ENCODE assay signal across 28 cellular contexts in genomic region chr10:1267148-1267547, GRCh38.
"Had no signal": no experiment of that assay in that cellular context is flagged by ENCODE, and none has a peak within 500 bp of the region (broad histone marks: within the 10 kb centered on the region; RNA-seq: fewer than 3 reads in every experiment).

No MANE protein-coding gene starts in this region.

- H3K9ac ChIP-seq: parathyroid adenoma had no signal

- H3K4me3 Mint-ChIP-seq: naive thymus-derived CD4-positive, alpha-beta T cell; natural killer cell; nephron; neural crest cell; stimulated activated effector memory CD8-positive, alpha-beta T cell treated with anti-CD3 and anti-CD28 coated beads, Interleukin-12 subunit alpha, Interleukin-12 subunit beta, amount 100 ng/mL, for 72 hours; stimulated activated naive B cell treated with anti-CD40 and anti-IgM and Interleukin-4, amounts not matched to agents 10 μg/mL and 1 μg/mL and 100 μg/mL, for 72 hours; stimulated activated naive CD8-positive, alpha-beta T cell treated with anti-CD3 and anti-CD28 coated beads, Interleukin-15, Interleukin-2, amounts not matched to agents 100 ng/mL and 50 ng/mL, for 24 hours had no signal

- H3K27ac Mint-ChIP-seq: natural killer cell; nephron; progenitor cell of endocrine pancreas; stimulated activated effector memory CD8-positive, alpha-beta T cell treated with anti-CD3 and anti-CD28 coated beads, Interleukin-12 subunit alpha, Interleukin-12 subunit beta, amount 100 ng/mL, for 72 hours; stimulated activated naive B cell treated with anti-CD40 and anti-IgM and Interleukin-4, amounts not matched to agents 10 μg/mL and 1 μg/mL and 100 μg/mL, for 72 hours; stimulated activated naive CD8-positive, alpha-beta T cell treated with anti-CD3 and anti-CD28 coated beads, Interleukin-15, Interleukin-2, amounts not matched to agents 100 ng/mL and 50 ng/mL, for 24 hours had no signal

- H3K36me3 ChIP-seq: ovary, right lobe of liver, sigmoid colon, stomach, thoracic aorta, thyroid gland, tibial nerve, upper lobe of left lung, uterus had no signal

- H3K36me3 Mint-ChIP-seq: naive thymus-derived CD4-positive, alpha-beta T cell; natural killer cell; stimulated activated effector memory CD8-positive, alpha-beta T cell treated with anti-CD3 and anti-CD28 coated beads, Interleukin-12 subunit alpha, Interleukin-12 subunit beta, amount 100 ng/mL, for 72 hours; stimulated activated naive B cell treated with anti-CD40 and anti-IgM and Interleukin-4, amounts not matched to agents 10 μg/mL and 1 μg/mL and 100 μg/mL, for 72 hours had no signal

- H3K27me3 ChIP-seq: ovary, right lobe of liver, sigmoid colon, thyroid gland, tibial nerve, upper lobe of left lung, uterus had no signal

- H3K4me1 ChIP-seq: parathyroid adenoma, psoas muscle, right lobe of liver, sigmoid colon, stomach, thyroid gland, tibial nerve, upper lobe of left lung, uterus had no signal

- H3K4me3 ChIP-seq: ovary, psoas muscle, right lobe of liver, sigmoid colon, stomach, thoracic aorta, thyroid gland, tibial nerve, upper lobe of left lung, uterus had no signal

- ATAC-seq: naive thymus-derived CD4-positive, alpha-beta T cell; natural killer cell; psoas muscle; right cardiac atrium; right lobe of liver; stimulated activated effector memory CD8-positive, alpha-beta T cell treated with anti-CD3 and anti-CD28 coated beads, Interleukin-12 subunit alpha, Interleukin-12 subunit beta, amount 100 ng/mL, for 72 hours; stimulated activated naive B cell treated with anti-CD40 and anti-IgM and Interleukin-4, amounts not matched to agents 10 μg/mL and 1 μg/mL and 100 μg/mL, for 72 hours had no signal

- H3K4me1 Mint-ChIP-seq: natural killer cell; stimulated activated effector memory CD8-positive, alpha-beta T cell treated with anti-CD3 and anti-CD28 coated beads, Interleukin-12 subunit alpha, Interleukin-12 subunit beta, amount 100 ng/mL, for 72 hours had no signal

- H3K9me3 ChIP-seq: ovary, psoas muscle, right lobe of liver, sigmoid colon, stomach, thoracic aorta, thyroid gland, tibial nerve, upper lobe of left lung, uterus had no signal

- DNase-seq: naive thymus-derived CD4-positive, alpha-beta T cell; natural killer cell; occipital lobe; ovary; psoas muscle; right cardiac atrium; right lobe of liver; sigmoid colon; small intestine; stimulated activated CD4-positive, alpha-beta T cell treated with anti-CD3 and anti-CD28 coated beads, Interleukin-15, amount 100 ng/mL, for 24 hours; stimulated activated CD4-positive, alpha-beta T cell treated with anti-CD3 and anti-CD28 coated beads, Interleukin-2, amount 100 ng/mL, for 24 hours; stimulated activated CD4-positive, alpha-beta T cell treated with anti-CD3 and anti-CD28 coated beads, Interleukin-2, amount 100 ng/mL, for 48 hours; stimulated activated CD4-positive, alpha-beta T cell treated with anti-CD3 and anti-CD28 coated beads, Interleukin-4, amount 100 ng/mL, for 24 hours; stimulated activated naive B cell treated with anti-CD40 and anti-IgM and Interleukin-4, amounts not matched to agents 10 μg/mL and 1 μg/mL and 100 μg/mL, for 72 hours; stimulated activated naive CD4-positive, alpha-beta T cell treated with Interleukin-2 at 50 U/mL for 16 hours; stomach; thyroid gland; trophoblast cell; upper lobe of left lung; uterus had no signal

- H2AFZ ChIP-seq: parathyroid adenoma had no signal

- H3K79me2 ChIP-seq: parathyroid adenoma had no signal

- H3K27ac ChIP-seq: ovary, parathyroid adenoma, psoas muscle, right lobe of liver, sigmoid colon, stomach, thoracic aorta, thyroid gland, tibial nerve, upper lobe of left lung, uterus had no signal

- H3K9me3 Mint-ChIP-seq: natural killer cell; neural crest cell; stimulated activated effector memory CD8-positive, alpha-beta T cell treated with anti-CD3 and anti-CD28 coated beads, Interleukin-12 subunit alpha, Interleukin-12 subunit beta, amount 100 ng/mL, for 72 hours; stimulated activated naive CD8-positive, alpha-beta T cell treated with anti-CD3 and anti-CD28 coated beads, Interleukin-15, Interleukin-2, amounts not matched to agents 100 ng/mL and 50 ng/mL, for 24 hours had no signal

- FAIRE-seq: small intestine had no signal
